1 cellular context compared by ENCODE assay signal in genomic region chr1:151604291-151604690, GRCh38.
TF ChIP-seq lines count a peak whose summit lies in the region.

No MANE protein-coding gene starts in this region.

TF ChIP-seq in HepG2, 621 proteins besides CTCF, POLR2A, EP300 and RAD21:
- TF ChIP-seq ZNF362 (CRISPR knock-in tag; IDR thresholded peaks at IDR 0.05; ENCODE audit: borderline replicate concordance) (peak; percentile 40; the same call in 1 of the 2 replicates), CREM (IDR thresholded peaks at IDR 0.05) (no peak), CREM (CRISPR knock-in tag; IDR thresholded peaks at IDR 0.05) (no peak), ZNF326 (CRISPR knock-in tag; IDR thresholded peaks at IDR 0.05; ENCODE audit: borderline replicate concordance) (no peak)
